32 cellular contexts compared by ENCODE assay signal in genomic region chr9:130482463-130482862, GRCh38. TPM values are rescaled to one million over a fixed set of nuclear protein-coding genes. Genes with fewer than 3 reads are reported as not detected.
"Had no signal": no experiment of that assay in that cellular context is flagged by ENCODE, and none has a peak within 500 bp of the region (broad histone marks: within the 10 kb centered on the region; RNA-seq: fewer than 3 reads in every experiment).

No MANE protein-coding gene starts in this region.

- H3K36me3 ChIP-seq: colonic mucosa, neural progenitor cell, vagina had no signal

- H3K9me3 Mint-ChIP-seq: activated B cell treated with CpG ODN at 0.5 μM for 24 hours; activated naive CD8-positive, alpha-beta T cell treated with anti-CD3 and anti-CD28 coated beads for 36 hours; activated T-cell treated with anti-CD3 and anti-CD28 coated beads, Interleukin-2, amount 50 U/mL, for 4 hours; effector memory CD8-positive, alpha-beta T cell; immature natural killer cell; naive thymus-derived CD8-positive, alpha-beta T cell; neural progenitor cell; type B pancreatic cell had no signal

- H3K27me3 ChIP-seq: body of pancreas, colonic mucosa, dorsolateral prefrontal cortex, hepatocyte, neural progenitor cell, sigmoid colon, testis, vagina had no signal

- H3K27ac Mint-ChIP-seq: activated B cell treated with CpG ODN at 0.5 μM for 24 hours; activated CD4-positive, alpha-beta T cell treated with anti-CD3 and anti-CD28 coated beads for 36 hours; activated naive CD8-positive, alpha-beta T cell treated with anti-CD3 and anti-CD28 coated beads for 36 hours; effector memory CD8-positive, alpha-beta T cell; immature natural killer cell; naive thymus-derived CD8-positive, alpha-beta T cell; neural progenitor cell; type B pancreatic cell had no signal

- H3K27ac ChIP-seq: body of pancreas, colonic mucosa, hepatocyte, neural progenitor cell, sigmoid colon, testis, vagina had no signal

- H3K4me1 Mint-ChIP-seq: activated B cell treated with CpG ODN at 0.5 μM for 24 hours; activated CD4-positive, alpha-beta T cell treated with anti-CD3 and anti-CD28 coated beads for 36 hours; activated naive CD8-positive, alpha-beta T cell treated with anti-CD3 and anti-CD28 coated beads for 36 hours; immature natural killer cell had no signal

- H3K36me3 Mint-ChIP-seq: activated naive CD8-positive, alpha-beta T cell treated with anti-CD3 and anti-CD28 coated beads for 36 hours; immature natural killer cell; naive thymus-derived CD8-positive, alpha-beta T cell; neural progenitor cell; type B pancreatic cell had no signal

- ATAC-seq: activated CD4-positive, alpha-beta T cell treated with anti-CD3 and anti-CD28 coated beads for 36 hours; activated T-cell treated with anti-CD3 and anti-CD28 coated beads, Interleukin-2, amount 50 U/mL, for 4 hours; body of pancreas; effector memory CD8-positive, alpha-beta T cell; esophagus mucosa; left lobe of liver; naive thymus-derived CD8-positive, alpha-beta T cell had no signal

- H3K4me2 ChIP-seq: hepatocyte, smooth muscle cell had no signal

- DNase-seq: activated B cell treated with CpG ODN at 0.5 μM for 24 hours; activated CD4-positive, alpha-beta T cell treated with anti-CD3 and anti-CD28 coated beads for 36 hours; activated CD4-positive, alpha-beta T cell treated with anti-CD3 and anti-CD28 coated beads, Interleukin-2, amount 50 U/mL, for 4 hours; activated CD8-positive, alpha-beta memory T cell treated with anti-CD3 and anti-CD28 coated beads for 24 hours; activated CD8-positive, alpha-beta memory T cell treated with anti-CD3 and anti-CD28 coated beads, Interleukin-2, amount 50 U/mL, for 4 hours; activated naive CD4-positive, alpha-beta T cell treated with Interleukin-2 at 50 U/mL for 16 hours; activated naive CD8-positive, alpha-beta T cell treated with anti-CD3 and anti-CD28 coated beads for 36 hours; activated T-cell treated with anti-CD3 and anti-CD28 coated beads, Interleukin-2, amount 50 U/mL, for 4 hours; amniotic stem cell; body of pancreas; central memory CD4-positive, alpha-beta T cell; colonic mucosa; dorsolateral prefrontal cortex; effector memory CD8-positive, alpha-beta T cell; foreskin melanocyte; immature natural killer cell; naive thymus-derived CD8-positive, alpha-beta T cell; posterior cingulate gyrus; sigmoid colon; stimulated activated CD4-positive, alpha-beta T cell treated with anti-CD3 and anti-CD28 coated beads, Interleukin-15, amount 100 ng/mL, for 24 hours; stimulated activated CD4-positive, alpha-beta T cell treated with anti-CD3 and anti-CD28 coated beads, Interleukin-2, amount 100 ng/mL, for 48 hours; stimulated activated CD8-positive, alpha-beta memory T cell treated with anti-CD3 and anti-CD28 coated beads, Interleukin-4, amount 100 ng/mL, for 48 hours; stimulated activated naive CD4-positive, alpha-beta T cell; testis had no signal

- H3K79me2 ChIP-seq: hepatocyte had no signal

- H3K4me3 ChIP-seq: body of pancreas, colonic mucosa, dorsolateral prefrontal cortex, hepatocyte, lung, neural progenitor cell, sigmoid colon, smooth muscle cell, testis, vagina had no signal

- H3K4me3 Mint-ChIP-seq: activated B cell treated with CpG ODN at 0.5 μM for 24 hours; activated CD4-positive, alpha-beta T cell treated with anti-CD3 and anti-CD28 coated beads for 36 hours; activated naive CD8-positive, alpha-beta T cell treated with anti-CD3 and anti-CD28 coated beads for 36 hours; activated T-cell treated with anti-CD3 and anti-CD28 coated beads, Interleukin-2, amount 50 U/mL, for 4 hours; effector memory CD8-positive, alpha-beta T cell; immature natural killer cell; naive thymus-derived CD8-positive, alpha-beta T cell; type B pancreatic cell had no signal

- H3K9ac ChIP-seq: neural progenitor cell had no signal

- H3K4me1 ChIP-seq: body of pancreas, colonic mucosa, sigmoid colon, testis, vagina had no signal

RNA-seq across cellular contexts. Expression of gene ASS1, which starts 37.7 kb away (rescaled TPM):
- total RNA-seq: naive thymus-derived CD8-positive, alpha-beta T cell had no signal
- polyA plus RNA-seq: immature natural killer cell; naive thymus-derived CD8-positive, alpha-beta T cell had no signal
